ENCODE assay signal across 33 cellular contexts in the genomic region with DNA sequence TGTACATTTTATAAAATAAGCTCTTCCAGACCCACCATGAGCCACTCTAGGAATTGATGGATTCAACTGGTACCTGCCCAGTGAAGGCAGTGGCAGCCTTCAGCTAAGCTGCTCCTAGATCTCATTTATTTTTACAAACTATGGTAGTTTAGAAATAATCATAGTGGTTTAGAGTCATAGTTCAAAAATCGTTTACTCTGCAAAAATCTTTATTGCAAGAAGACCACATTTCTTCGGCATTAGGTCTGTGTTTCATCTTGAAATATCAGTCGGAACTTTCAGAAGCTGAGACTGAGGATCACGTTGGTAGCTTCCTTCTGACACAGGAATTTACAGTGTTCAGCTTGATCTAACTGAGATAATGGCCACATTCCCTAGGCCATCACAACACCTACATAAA.
"Had no signal": no experiment of that assay in that cellular context is flagged by ENCODE, and none has a peak within 500 bp of the region (broad histone marks: within the 10 kb centered on the region; RNA-seq: fewer than 3 reads in every experiment).

No MANE protein-coding gene starts in this region.

- H3K4me3 ChIP-seq: MG63, PC-9, SJCRH30, SK-N-MC had no signal

- H2AFZ ChIP-seq: PC-9 had no signal

- H3K9me3 ChIP-seq: MG63, SJCRH30 had no signal

- FAIRE-seq: RCC 7860 had no signal

- DNase-seq: MG63, NCI-H1048, NCI-H1092 treated with DMSO at 0.1 percent for 48 hours, NCI-H1105 treated with DMSO at 0.1 percent for 48 hours, NCI-H1417, NCI-H1436, NCI-H146, NCI-H1694, NCI-H187, NCI-H1930, NCI-H2029 treated with DMSO at 0.1 percent for 48 hours, NCI-H2081 treated with DMSO at 0.1 percent for 48 hours, NCI-H2107, NCI-H2171, NCI-H226, NCI-H446 treated with DMSO at 0.1 percent for 48 hours, NCI-H510A, NCI-H524, NCI-H526, NCI-H69, NCI-H748 treated with DMSO at 0.1 percent for 48 hours, NCI-H82, PC-9, SHP77, SIG-M5, SJCRH30, T-cell had no signal

- H3K27ac ChIP-seq: PC-9, RWPE1, SJCRH30, SK-N-MC had no signal

- H3K4me1 ChIP-seq: SJCRH30 had no signal

- H3K36me3 ChIP-seq: MG63, SJCRH30 had no signal

- H3K27me3 ChIP-seq: MG63, SJCRH30 had no signal

- ATAC-seq: Panc1, Right ventricle myocardium inferior, SK-N-SH treated with all-trans-retinoic acid at 6 μM for 48 hours, T-cell had no signal

- H3K4me2 ChIP-seq: PC-9 had no signal
